ENCODE assay signal across 30 cellular contexts in the genomic region with DNA sequence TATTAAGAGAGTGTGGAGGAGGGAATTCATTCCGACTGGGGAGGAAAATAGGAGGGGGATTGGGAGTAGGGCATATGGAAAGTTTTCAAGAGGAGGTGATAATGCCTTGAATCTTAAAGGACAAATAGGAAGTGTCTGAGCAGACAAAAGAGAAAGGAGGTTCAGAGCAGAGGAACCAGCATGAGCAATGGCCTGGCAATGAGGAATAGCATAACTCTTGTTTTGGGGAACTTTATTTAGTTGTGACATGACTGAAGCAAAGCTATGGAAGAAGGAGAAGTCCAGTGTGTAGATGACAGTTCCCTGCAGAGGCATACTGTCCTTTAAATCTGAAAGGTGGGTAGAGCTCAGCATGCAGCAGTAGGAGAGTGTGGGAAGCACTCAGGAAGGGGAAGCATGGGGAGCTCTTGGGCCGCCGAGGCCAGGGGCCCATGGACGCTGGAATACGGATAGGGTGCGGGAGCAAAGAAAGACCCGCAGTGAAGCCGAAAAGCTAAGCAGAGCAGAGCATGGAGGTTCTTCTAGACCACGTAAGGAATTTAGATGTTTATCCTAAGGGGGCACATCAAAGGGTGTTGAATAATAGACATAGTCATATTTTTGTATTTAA.
DNase-seq lines count a peak whose midpoint lies in the region; ATAC-seq, FAIRE-seq and TF ChIP-seq lines count a peak whose summit lies in the region.
"Had no signal": no experiment of that assay in that cellular context is flagged by ENCODE, and none has a peak within 500 bp of the region (broad histone marks: within the 10 kb centered on the region; RNA-seq: fewer than 3 reads in every experiment).

No MANE protein-coding gene starts in this region.

- intact Hi-C loops in aorta (cut with DNase I), result loop anchor here (2.0 to 5.0 kb wide), 4 partner anchors 42 to 267 kb away; no protein-coding TSS in a partner anchor
- intact Hi-C loops in kidney (cut with DNase I), result no loop called here

- no peak for TF ChIP-seq RAD21 in neural cell (conservative IDR thresholded peaks at IDR 0.05)

- H3K27ac ChIP-seq in coronary artery (peak overlapping the region; percentile 91 to 99), neural cell (ENCODE audit: low read length) (peak overlapping the region; percentile 67), aorta (ENCODE audit: low read depth in 1 of 2, low read length in 2 of 2) (peak overlapping the region; percentile 65 to 67), kidney (ENCODE audit: low read depth in 2 of 2, low read length in 2 of 2) (no peak overlapping the region)

- TF ChIP-seq EP300 in neural cell (conservative IDR thresholded peaks at IDR 0.05; ENCODE audit: poor library complexity, severe bottlenecking), result no peak

- no peaks in the 10 kb centered on the region for H4K20me1 ChIP-seq in neural cell (ENCODE audit: insufficient read depth)

- H2AFZ ChIP-seq in neural cell (ENCODE audit: low read depth, low read length), result no peak overlapping the region

- H3K9ac ChIP-seq in neural cell (ENCODE audit: low read length), result peak overlapping the region; percentile 13
- no peak overlapping the region for H3K9ac ChIP-seq in kidney (ENCODE audit: low read length in 2 of 2)

- no peaks in the 10 kb centered on the region for H3K9me2 ChIP-seq in neural cell (ENCODE audit: insufficient read depth, low read length)

- no peaks in the 10 kb centered on the region for H3K27me3 ChIP-seq in neural cell (ENCODE audit: insufficient read depth, low read depth, low read length)
- H3K27me3 ChIP-seq in aorta (ENCODE audit: control insufficient read depth in 1 of 2, insufficient read depth in 2 of 2, low read length in 1 of 2), result no peaks in the 10 kb centered on the region
- H3K27me3 ChIP-seq: adrenal gland, gastrocnemius medialis had no signal

- H3K4me1 ChIP-seq in aorta (ENCODE audit: control insufficient read depth in 1 of 2, insufficient read depth in 2 of 2, low read length in 2 of 2) (peaks cover 0 to 5% of the 10 kb centered on the region in 2 donors), kidney (ENCODE audit: control insufficient read depth in 1 of 2, insufficient read depth in 1 of 2, low read depth in 1 of 2, low read length in 2 of 2) (no peaks in the 10 kb centered on the region)

- FAIRE-seq in kidney (lab: Jason Lieb, UNC), result no peak
- FAIRE-seq: bronchial epithelial cell, endometrium, HepG2 had no signal

- TF ChIP-seq CTCF in coronary artery (IDR thresholded peaks at IDR 0.05), result no peak
- no peak for TF ChIP-seq CTCF in neural cell (IDR thresholded peaks at IDR 0.05; ENCODE audit: poor library complexity, severe bottlenecking)
- TF ChIP-seq CTCF in kidney (IDR thresholded peaks at IDR 0.05; ENCODE audit: borderline replicate concordance, extremely low read depth, insufficient read depth), result no peak

- DNase-seq in SIG-M5 treated with dmso at 0.1 percent for 504 hours (lab: John Stamatoyannopoulos, UW; ENCODE audit: unreplicated experiment) (peak; percentile 15), SIG-M5 (lab: John Stamatoyannopoulos, UW) (no peak), coronary artery (ENCODE audit: low spot score) (peak; percentile 43), aorta (no peak), NCI-H2196 treated with DMSO at 0.1 percent for 48 hours (lab: John Stamatoyannopoulos, UW; ENCODE audit: unreplicated experiment) (no peak), NK-92 (lab: John Stamatoyannopoulos, UW; ENCODE audit: unreplicated experiment) (no peak), kidney (no peak)
- DNase-seq: 8988T; activated CD4-positive, alpha-beta T cell treated with anti-CD3 and anti-CD28 coated beads, Interleukin-2, amount 50 U/mL, for 4 hours; activated naive CD4-positive, alpha-beta T cell; activated T-cell treated with anti-CD3 and anti-CD28 coated beads, Interleukin-2, amount 50 U/mL, for 72 hours; CD4-positive, alpha-beta T cell; EL; gastrocnemius medialis; Karpas-422; midbrain; naive thymus-derived CD8-positive, alpha-beta T cell; NCI-H1694 treated with DMSO at 0.1 percent for 48 hours; NCI-H2171 treated with DMSO at 0.1 percent for 48 hours; NCI-H524; SHP77; stimulated activated CD4-positive, alpha-beta T cell treated with anti-CD3 and anti-CD28 coated beads, Interleukin-1b, Interleukin-23, amount 100 ng/mL, for 48 hours; stimulated activated CD8-positive, alpha-beta memory T cell treated with anti-CD3 and anti-CD28 coated beads, Interleukin-4, amount 100 ng/mL, for 48 hours; T-cell had no signal

- peaks cover 8% of the 10 kb centered on the region for H3F3A ChIP-seq in neural cell (ENCODE audit: insufficient read depth, low read length, poor library complexity, severe bottlenecking)

- ATAC-seq in aorta (ENCODE audit: low FRiP score), result no peak
- ATAC-seq: activated T-cell treated with anti-CD3 and anti-CD28 coated beads, Interleukin-2, amount 50 U/mL, for 72 hours; gastrocnemius medialis; HepG2; naive thymus-derived CD8-positive, alpha-beta T cell; T-cell had no signal

- H3K36me3 ChIP-seq in neural cell (ENCODE audit: insufficient read depth, low read length) (no peaks in the 10 kb centered on the region), aorta (ENCODE audit: control insufficient read depth in 1 of 2, insufficient read depth in 2 of 2, low read length in 1 of 2) (peaks cover 0 to 2% of the 10 kb centered on the region in 2 donors), kidney (ENCODE audit: control insufficient read depth in 1 of 2, insufficient read depth in 2 of 2, low read length in 2 of 2) (no peaks in the 10 kb centered on the region)
- H3K36me3 ChIP-seq: adrenal gland had no signal

- no peaks in the 10 kb centered on the region for H3K79me2 ChIP-seq in neural cell (replicated peaks; ENCODE audit: insufficient read depth, low read length)

- H3K9me3 ChIP-seq in neural cell (ENCODE audit: low read length) (no peaks in the 10 kb centered on the region), aorta (ENCODE audit: control insufficient read depth, low read length) (no peaks in the 10 kb centered on the region), kidney (ENCODE audit: control insufficient read depth in 1 of 2, low read length in 2 of 2) (peaks cover 0 to 21% of the 10 kb centered on the region in 2 donors)

- H3K4me3 ChIP-seq in coronary artery (no peak overlapping the region), neural cell (ENCODE audit: low read length) (no peak overlapping the region), aorta (ENCODE audit: low read length in 2 of 2) (no peak overlapping the region), kidney (ENCODE audit: low read length in 2 of 2) (no peak overlapping the region)
- H3K4me3 ChIP-seq: adrenal gland, gastrocnemius medialis, smooth muscle cell had no signal

- WGBS in aorta, 2 donors, result 90 to 92% methylated on average over 9 of the region's 9 CpGs

- no peak overlapping the region for H3K4me2 ChIP-seq in neural cell (ENCODE audit: low read length)
- H3K4me2 ChIP-seq: smooth muscle cell had no signal

TF ChIP-seq in neural cell, 6 proteins besides CTCF, POLR2A, EP300 and RAD21:
- no peak for TF ChIP-seq MXI1 (conservative IDR thresholded peaks at IDR 0.05; ENCODE audit: poor library complexity, severe bottlenecking)
- TF ChIP-seq TAF1 (IDR thresholded peaks at IDR 0.05; ENCODE audit: low read depth), result no peak
- TF ChIP-seq, protein P1, sequence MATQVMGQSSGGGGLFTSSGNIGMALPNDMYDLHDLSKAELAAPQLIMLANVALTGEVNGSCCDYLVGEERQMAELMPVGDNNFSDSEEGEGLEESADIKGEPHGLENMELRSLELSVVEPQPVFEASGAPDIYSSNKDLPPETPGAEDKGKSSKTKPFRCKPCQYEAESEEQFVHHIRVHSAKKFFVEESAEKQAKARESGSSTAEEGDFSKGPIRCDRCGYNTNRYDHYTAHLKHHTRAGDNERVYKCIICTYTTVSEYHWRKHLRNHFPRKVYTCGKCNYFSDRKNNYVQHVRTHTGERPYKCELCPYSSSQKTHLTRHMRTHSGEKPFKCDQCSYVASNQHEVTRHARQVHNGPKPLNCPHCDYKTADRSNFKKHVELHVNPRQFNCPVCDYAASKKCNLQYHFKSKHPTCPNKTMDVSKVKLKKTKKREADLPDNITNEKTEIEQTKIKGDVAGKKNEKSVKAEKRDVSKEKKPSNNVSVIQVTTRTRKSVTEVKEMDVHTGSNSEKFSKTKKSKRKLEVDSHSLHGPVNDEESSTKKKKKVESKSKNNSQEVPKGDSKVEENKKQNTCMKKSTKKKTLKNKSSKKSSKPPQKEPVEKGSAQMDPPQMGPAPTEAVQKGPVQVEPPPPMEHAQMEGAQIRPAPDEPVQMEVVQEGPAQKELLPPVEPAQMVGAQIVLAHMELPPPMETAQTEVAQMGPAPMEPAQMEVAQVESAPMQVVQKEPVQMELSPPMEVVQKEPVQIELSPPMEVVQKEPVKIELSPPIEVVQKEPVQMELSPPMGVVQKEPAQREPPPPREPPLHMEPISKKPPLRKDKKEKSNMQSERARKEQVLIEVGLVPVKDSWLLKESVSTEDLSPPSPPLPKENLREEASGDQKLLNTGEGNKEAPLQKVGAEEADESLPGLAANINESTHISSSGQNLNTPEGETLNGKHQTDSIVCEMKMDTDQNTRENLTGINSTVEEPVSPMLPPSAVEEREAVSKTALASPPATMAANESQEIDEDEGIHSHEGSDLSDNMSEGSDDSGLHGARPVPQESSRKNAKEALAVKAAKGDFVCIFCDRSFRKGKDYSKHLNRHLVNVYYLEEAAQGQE (IDR thresholded peaks at IDR 0.05; ENCODE audit: borderline replicate concordance), result no peak

Comparison
In these comparisons a context has a peak if more than half of its experiments do, and no peak if none do; other contexts are left out.
1. DNase-seq: peak in SIG-M5 treated with dmso at 0.1 percent for 504 hours (single experiment) and coronary artery (single experiment); none in SIG-M5 (single experiment), aorta (0 of 2), NCI-H2196 treated with DMSO at 0.1 percent for 48 hours (single experiment), NK-92 (single experiment) and kidney (single experiment).
2. H3K27ac ChIP-seq: peak in coronary artery (2 of 2), neural cell (single experiment) and aorta (2 of 2); none in kidney (0 of 2).